ENCODE assay signal across 1 cellular context in genomic region chr2:64661770-64662169, GRCh38.
TF ChIP-seq lines count a peak whose summit lies in the region.

No MANE protein-coding gene starts in this region.

TF ChIP-seq in GM12878, 131 proteins besides CTCF, POLR2A, EP300 and RAD21 (continued from another document):
- TF ChIP-seq SKIL (IDR thresholded peaks at IDR 0.05; ENCODE audit: low read depth, poor library complexity, severe bottlenecking) (no peak), PBX3 (IDR thresholded peaks at IDR 0.05; ENCODE audit: insufficient replicate concordance, low read depth, low read length) (no peak), MEF2B (IDR thresholded peaks at IDR 0.05; ENCODE audit: partially characterized antibody, poor library complexity, severe bottlenecking) (peak; percentile 19), ATF7 (IDR thresholded peaks at IDR 0.05; ENCODE audit: low read depth) (no peak), YBX1 (IDR thresholded peaks at IDR 0.05) (no peak), CHD2 (IDR thresholded peaks at IDR 0.05; ENCODE audit: borderline replicate concordance, low read depth, low read length) (no peak), SMARCA5 (IDR thresholded peaks at IDR 0.05) (peak; percentile 80), SMAD5 (IDR thresholded peaks at IDR 0.05; ENCODE audit: low read depth) (no peak), SREBF1 (IDR thresholded peaks at IDR 0.05; ENCODE audit: low read length) (no peak), GABPA (IDR thresholded peaks at IDR 0.05; ENCODE audit: low read depth) (no peak), KLF5 (IDR thresholded peaks at IDR 0.05; ENCODE audit: partially characterized antibody) (no peak), ZSCAN29 (IDR thresholded peaks at IDR 0.05) (no peak), SMAD1 (IDR thresholded peaks at IDR 0.05; ENCODE audit: low read depth, partially characterized antibody) (no peak), BHLHE40 (IDR thresholded peaks at IDR 0.05; ENCODE audit: borderline replicate concordance in 1 of 2, low read depth in 2 of 2, low read length in 1 of 2) (no peak), MYB (IDR thresholded peaks at IDR 0.05; ENCODE audit: borderline replicate concordance, low read depth, low read length) (no peak), ZNF274 (IDR thresholded peaks at IDR 0.05; ENCODE audit: insufficient read depth, insufficient read length) (no peak), LARP7 (IDR thresholded peaks at IDR 0.05) (no peak), RB1 (IDR thresholded peaks at IDR 0.05; ENCODE audit: borderline replicate concordance) (no peak), RAD51 (IDR thresholded peaks at IDR 0.05) (no peak), SMC3 (IDR thresholded peaks at IDR 0.05; ENCODE audit: borderline replicate concordance, low read length) (peak; percentile 21; the same call in 1 of the 2 replicates), CUX1 (IDR thresholded peaks at IDR 0.05; ENCODE audit: insufficient replicate concordance, low read depth, low read length) (peak; percentile 63)
